8 cellular contexts compared by ENCODE assay signal in genomic region chr7:47088329-47089067, GRCh38.
DNase-seq lines count a peak whose midpoint lies in the region; ATAC-seq and TF ChIP-seq lines count a peak whose summit lies in the region.

No MANE protein-coding gene starts in this region.

- H3K4me3 ChIP-seq in DND-41 (ENCODE audit: low read depth in 1 of 2, low read length in 2 of 2) (no peak overlapping the region), trophoblast cell (ENCODE audit: low read depth, low read length) (no peak overlapping the region)

- WGBS in trophoblast cell (ENCODE audit: extremely low coverage, insufficient coverage, insufficient read length) = no CpG with 5 or more reads among the region's 14 CpGs

- peak overlapping the region; percentile 3 for H3K4ac ChIP-seq in trophoblast cell (ENCODE audit: low read depth, low read length)

- no peak overlapping the region for H2BK5ac ChIP-seq in trophoblast cell (ENCODE audit: low read depth, low read length, poor library complexity)

- H3K79me2 ChIP-seq in DND-41 (ENCODE audit: insufficient read depth, low read length) = no peaks in the 10 kb centered on the region
- H3K79me2 ChIP-seq in trophoblast cell (ENCODE audit: control insufficient read depth, insufficient read depth, low read length, poor library complexity) = no peaks in the 10 kb centered on the region

- no peak overlapping the region for H4K12ac ChIP-seq in trophoblast cell (ENCODE audit: low read depth, low read length)

- H4K20me1 ChIP-seq in DND-41 (ENCODE audit: insufficient read depth, low read length) = no peaks in the 10 kb centered on the region

- no peaks in the 10 kb centered on the region for H3K36me3 ChIP-seq in DND-41 (ENCODE audit: insufficient read depth, low read length)
- no peaks in the 10 kb centered on the region for H3K36me3 ChIP-seq in trophoblast cell (ENCODE audit: control insufficient read depth in 1 of 2, insufficient read depth in 2 of 2, low read length in 2 of 2)

- H2BK120ac ChIP-seq in trophoblast cell (ENCODE audit: insufficient read depth, low read length, poor library complexity) = peak overlapping the region; percentile 25

- ATAC-seq in DND-41 (ENCODE audit: insufficient read depth, low read depth) (peak; percentile 72; the same call in 2 of the 3 replicates), GM18520 (IDR thresholded peaks at IDR 0.05; ENCODE audit: unreplicated experiment) (no peak)

- H3K4me2 ChIP-seq in DND-41 (ENCODE audit: insufficient read depth, low read length) (no peak overlapping the region), trophoblast cell (ENCODE audit: low read length) (no peak overlapping the region)

- H3K18ac ChIP-seq in trophoblast cell (ENCODE audit: low read length) = peak overlapping the region; percentile 13

- no peak overlapping the region for H3K23ac ChIP-seq in trophoblast cell (ENCODE audit: low read length)

- peaks cover 8% of the 10 kb centered on the region for H3K79me1 ChIP-seq in trophoblast cell (ENCODE audit: low read length)

- H3K9me3 ChIP-seq in DND-41 (ENCODE audit: insufficient read depth, low read length, severe bottlenecking) (no peaks in the 10 kb centered on the region), trophoblast cell (ENCODE audit: insufficient read depth, low read depth, low read length) (peaks cover 2% of the 10 kb centered on the region)

- DNase-seq in DND-41 (peak; percentile 30), HCEC 1CT (peak; percentile 60), NCI-H1105 (lab: John Stamatoyannopoulos, UW) (peak; percentile 53), germinal center (ENCODE audit: low spot score) (peak; percentile 64), trophoblast cell (peak; percentile 30 to 65)
- DNase-seq in activated CD4-positive, alpha-beta T cell treated with anti-CD3 and anti-CD28 coated beads, Interleukin-2, amount 50 U/mL, for 1 hour = peak; percentile 6

- H3K9ac ChIP-seq in DND-41 (ENCODE audit: low read depth, low read length) = no peak overlapping the region
- no peak overlapping the region for H3K9ac ChIP-seq in trophoblast cell (ENCODE audit: low read length)

- peak overlapping the region; percentile 13; the same call in 1 of the 2 replicates for H3K27ac ChIP-seq in 22Rv1
- no peak overlapping the region for H3K27ac ChIP-seq in DND-41 (ENCODE audit: low read length)
- no peak overlapping the region for H3K27ac ChIP-seq in trophoblast cell (ENCODE audit: low read depth, low read length)

- H2AFZ ChIP-seq in DND-41 (ENCODE audit: low read depth, low read length) (no peak overlapping the region), trophoblast cell (ENCODE audit: insufficient read depth, low read length, poor library complexity) (no peak overlapping the region)

- H4K8ac ChIP-seq in trophoblast cell (ENCODE audit: low read depth, low read length) = no peak overlapping the region

- TF ChIP-seq CTCF in 22Rv1 (IDR thresholded peaks at IDR 0.05) (peak; percentile 94), DND-41 (IDR thresholded peaks at IDR 0.05; ENCODE audit: borderline replicate concordance, extremely low read depth, low read length, poor library complexity, severe bottlenecking) (peak; percentile 73)

- H3K27me3 ChIP-seq in DND-41 (ENCODE audit: insufficient read depth, low read length, poor library complexity) (no peaks in the 10 kb centered on the region), trophoblast cell (ENCODE audit: insufficient read depth, low read length) (no peaks in the 10 kb centered on the region)

- no peaks in the 10 kb centered on the region for H3K4me1 ChIP-seq in DND-41 (ENCODE audit: insufficient read depth, low read length)
- peaks cover 0 to 1% of the 10 kb centered on the region in 2 experiments for H3K4me1 ChIP-seq in trophoblast cell (ENCODE audit: control insufficient read depth in 1 of 2, insufficient read depth in 2 of 2, low read length in 2 of 2)

- peak overlapping the region; percentile 1 for H3K14ac ChIP-seq in trophoblast cell (ENCODE audit: low read length)

- H2AK5ac ChIP-seq in trophoblast cell (ENCODE audit: low read length) = peak overlapping the region; percentile 1

- H4K91ac ChIP-seq in trophoblast cell (ENCODE audit: low read depth, low read length) = peak overlapping the region; percentile 76

- peak overlapping the region; percentile 53 for H2BK12ac ChIP-seq in trophoblast cell (ENCODE audit: low read length)

Comparison
In these comparisons a context has a peak if more than half of its experiments do, and no peak if none do; other contexts are left out.
1. DNase-seq: peak in every context shown above with its lines; median percentile 64 in germinal center; 60 in HCEC 1CT; 53 in NCI-H1105; 48 in trophoblast cell; 30 in DND-41; 6 in activated CD4-positive, alpha-beta T cell treated with anti-CD3 and anti-CD28 coated beads, Interleukin-2, amount 50 U/mL, for 1 hour.